Comparison of ENCODE assay signal across 1 cellular context in the genomic region with DNA sequence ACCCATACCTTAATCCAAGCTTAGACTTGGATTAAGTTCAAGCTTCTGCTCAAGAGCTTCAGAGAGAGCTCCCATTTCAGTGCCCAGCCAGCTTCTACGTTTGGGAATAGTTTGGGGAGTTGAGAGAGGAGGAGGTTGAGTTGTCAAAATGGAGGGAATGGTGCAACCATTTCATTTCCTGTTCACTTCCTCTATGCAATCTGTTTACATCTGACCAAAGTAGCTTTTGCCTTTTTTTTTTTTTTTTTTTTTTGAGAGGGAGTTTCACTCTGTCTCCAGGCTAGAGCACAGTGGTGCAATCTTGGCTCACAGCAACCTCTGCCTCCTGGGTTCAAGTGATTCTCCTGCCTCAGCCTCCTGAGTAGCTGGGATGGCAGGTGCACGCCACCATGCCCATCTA.
TF ChIP-seq lines count a peak whose summit lies in the region.

No MANE protein-coding gene starts in this region.

TF ChIP-seq in GM12878, 131 proteins besides CTCF, POLR2A, EP300 and RAD21 (continued from another document):
- TF ChIP-seq, protein P1, sequence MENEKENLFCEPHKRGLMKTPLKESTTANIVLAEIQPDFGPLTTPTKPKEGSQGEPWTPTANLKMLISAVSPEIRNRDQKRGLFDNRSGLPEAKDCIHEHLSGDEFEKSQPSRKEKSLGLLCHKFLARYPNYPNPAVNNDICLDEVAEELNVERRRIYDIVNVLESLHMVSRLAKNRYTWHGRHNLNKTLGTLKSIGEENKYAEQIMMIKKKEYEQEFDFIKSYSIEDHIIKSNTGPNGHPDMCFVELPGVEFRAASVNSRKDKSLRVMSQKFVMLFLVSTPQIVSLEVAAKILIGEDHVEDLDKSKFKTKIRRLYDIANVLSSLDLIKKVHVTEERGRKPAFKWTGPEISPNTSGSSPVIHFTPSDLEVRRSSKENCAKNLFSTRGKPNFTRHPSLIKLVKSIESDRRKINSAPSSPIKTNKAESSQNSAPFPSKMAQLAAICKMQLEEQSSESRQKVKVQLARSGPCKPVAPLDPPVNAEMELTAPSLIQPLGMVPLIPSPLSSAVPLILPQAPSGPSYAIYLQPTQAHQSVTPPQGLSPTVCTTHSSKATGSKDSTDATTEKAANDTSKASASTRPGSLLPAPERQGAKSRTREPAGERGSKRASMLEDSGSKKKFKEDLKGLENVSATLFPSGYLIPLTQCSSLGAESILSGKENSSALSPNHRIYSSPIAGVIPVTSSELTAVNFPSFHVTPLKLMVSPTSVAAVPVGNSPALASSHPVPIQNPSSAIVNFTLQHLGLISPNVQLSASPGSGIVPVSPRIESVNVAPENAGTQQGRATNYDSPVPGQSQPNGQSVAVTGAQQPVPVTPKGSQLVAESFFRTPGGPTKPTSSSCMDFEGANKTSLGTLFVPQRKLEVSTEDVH (IDR thresholded peaks at IDR 0.05; ENCODE audit: low read depth, partially characterized antibody): no peak
